Comparison of ENCODE assay signal across 26 cellular contexts in the genomic region with DNA sequence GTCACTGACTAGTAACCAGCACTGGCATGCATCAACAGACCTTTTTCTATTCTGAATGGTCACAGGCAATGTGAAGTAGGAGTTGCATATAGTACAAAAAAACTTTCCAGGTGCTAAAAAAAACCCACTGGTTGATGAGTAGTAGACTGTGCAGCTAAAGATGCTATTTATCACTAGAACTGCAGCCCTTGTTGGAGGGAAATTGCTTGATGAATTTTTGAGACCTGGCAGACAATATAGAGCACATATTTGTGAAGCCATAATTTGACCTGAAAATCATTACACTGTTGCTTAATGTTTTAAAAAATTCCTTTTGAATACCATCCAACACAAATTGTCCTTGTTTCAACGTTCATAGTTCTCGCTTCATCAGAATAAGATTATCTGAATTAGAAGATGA.
"Had no signal": no experiment of that assay in that cellular context is flagged by ENCODE, and none has a peak within 500 bp of the region (broad histone marks: within the 10 kb centered on the region; RNA-seq: fewer than 3 reads in every experiment).

No MANE protein-coding gene starts in this region.

- H3K27ac Mint-ChIP-seq: naive B cell; natural killer cell; stimulated activated effector memory CD8-positive, alpha-beta T cell treated with anti-CD3 and anti-CD28 coated beads, Interleukin-12 subunit alpha, Interleukin-12 subunit beta, amount 100 ng/mL, for 72 hours; stimulated activated naive CD8-positive, alpha-beta T cell treated with anti-CD3 and anti-CD28 coated beads, Interleukin-15, Interleukin-2, amounts not matched to agents 100 ng/mL and 50 ng/mL, for 24 hours had no signal

- H3K4me3 ChIP-seq: left lung, lung, pancreas, prostate gland, sigmoid colon, spleen, suprapubic skin, thoracic aorta, tibial nerve, upper lobe of left lung, vagina had no signal

- H3K4me1 Mint-ChIP-seq: naive B cell had no signal

- H3K27me3 Mint-ChIP-seq: naive B cell; stimulated activated naive CD8-positive, alpha-beta T cell treated with anti-CD3 and anti-CD28 coated beads, Interleukin-15, Interleukin-2, amounts not matched to agents 100 ng/mL and 50 ng/mL, for 24 hours had no signal

- DNase-seq: hippocampal formation; kidney; left colon; left lung; mesendoderm; naive B cell; natural killer cell; pancreas; posterior cingulate gyrus; retina; right cardiac atrium; sigmoid colon; small intestine; spleen; stimulated activated CD4-positive, alpha-beta T cell treated with anti-CD3 and anti-CD28 coated beads, Interleukin-4, amount 100 ng/mL, for 24 hours; stimulated activated naive CD4-positive, alpha-beta T cell; upper lobe of left lung had no signal

- ATAC-seq: left colon; left lung; natural killer cell; pancreas; right cardiac atrium; stimulated activated effector memory CD8-positive, alpha-beta T cell treated with anti-CD3 and anti-CD28 coated beads, Interleukin-12 subunit alpha, Interleukin-12 subunit beta, amount 100 ng/mL, for 72 hours had no signal

- H3K9me3 Mint-ChIP-seq: naive B cell; natural killer cell; stimulated activated effector memory CD8-positive, alpha-beta T cell treated with anti-CD3 and anti-CD28 coated beads, Interleukin-12 subunit alpha, Interleukin-12 subunit beta, amount 100 ng/mL, for 72 hours; stimulated activated naive CD8-positive, alpha-beta T cell treated with anti-CD3 and anti-CD28 coated beads, Interleukin-15, Interleukin-2, amounts not matched to agents 100 ng/mL and 50 ng/mL, for 24 hours had no signal

- H3K4me3 Mint-ChIP-seq: mesothelial cell of epicardium; naive B cell; natural killer cell; stimulated activated effector memory CD8-positive, alpha-beta T cell treated with anti-CD3 and anti-CD28 coated beads, Interleukin-12 subunit alpha, Interleukin-12 subunit beta, amount 100 ng/mL, for 72 hours; stimulated activated naive CD8-positive, alpha-beta T cell treated with anti-CD3 and anti-CD28 coated beads, Interleukin-15, Interleukin-2, amounts not matched to agents 100 ng/mL and 50 ng/mL, for 24 hours had no signal

- H3K27me3 ChIP-seq: left lung, pancreas, sigmoid colon, spleen, suprapubic skin, tibial nerve, upper lobe of left lung, vagina had no signal

- H3K9me3 ChIP-seq: left lung, pancreas, prostate gland, sigmoid colon, spleen, suprapubic skin, thoracic aorta, tibial nerve, upper lobe of left lung, vagina had no signal

- H3K27ac ChIP-seq: left lung, pancreas, prostate gland, sigmoid colon, spleen, suprapubic skin, thoracic aorta, tibial nerve, upper lobe of left lung, vagina had no signal

- H3K4me1 ChIP-seq: left lung, pancreas, prostate gland, sigmoid colon, spleen, suprapubic skin, upper lobe of left lung, vagina had no signal

- H3K36me3 ChIP-seq: left lung, pancreas, prostate gland had no signal
